In the genomic region with DNA sequence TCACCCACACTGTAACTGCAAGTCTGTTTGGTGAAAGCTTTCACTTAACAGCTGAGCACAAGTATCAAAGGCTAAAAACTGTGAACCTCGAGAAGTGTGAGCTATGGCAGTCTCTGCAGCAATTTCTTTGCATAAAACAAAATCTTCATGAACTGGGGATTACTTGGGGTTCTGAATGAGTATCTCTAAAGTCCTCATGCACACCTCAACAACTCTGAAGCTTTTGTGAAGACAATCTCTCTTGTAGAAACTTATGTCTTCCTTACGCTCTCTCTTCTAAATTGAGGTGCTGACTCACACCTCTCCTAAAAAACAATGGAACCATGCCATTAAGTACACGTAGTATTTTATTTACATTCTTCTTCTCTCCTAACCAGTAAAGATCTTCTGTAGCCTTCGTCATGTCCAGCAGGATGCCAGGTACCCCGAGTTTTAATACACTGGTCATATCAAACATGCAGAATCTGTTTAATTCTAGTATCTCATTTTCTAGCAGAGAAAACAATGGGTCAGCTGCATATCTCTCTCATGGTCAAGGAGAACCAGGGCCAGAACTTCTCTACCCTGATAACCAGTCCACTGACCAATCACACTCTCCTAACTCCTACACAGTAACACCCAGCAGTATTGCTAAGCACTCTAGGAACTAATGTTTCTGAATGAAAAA, we compare ENCODE assay signal across 10 cellular contexts.
DNase-seq lines count a peak whose midpoint lies in the region; ATAC-seq and TF ChIP-seq lines count a peak whose summit lies in the region.
"Had no signal": no experiment of that assay in that cellular context is flagged by ENCODE, and none has a peak within 500 bp of the region (broad histone marks: within the 10 kb centered on the region; RNA-seq: fewer than 3 reads in every experiment).

No MANE protein-coding gene starts in this region.

- no peak for TF ChIP-seq CTCF in epithelial cell of esophagus (IDR thresholded peaks at IDR 0.05; ENCODE audit: insufficient read depth, low read depth, low read length, missing control alignments)
- no peak for TF ChIP-seq CTCF in omental fat pad (IDR thresholded peaks at IDR 0.05)

- H3K4me3 ChIP-seq in epithelial cell of esophagus (ENCODE audit: low read length) = no peak overlapping the region
- H3K4me3 ChIP-seq: dorsolateral prefrontal cortex had no signal

- peak; percentile 19 for DNase-seq in GM03348 (ENCODE audit: low spot score)
- peak; percentile 41 for DNase-seq in RPMI7951 (ENCODE audit: low read depth)
- DNase-seq in epithelial cell of esophagus (ENCODE audit: low read depth) = peak; percentile 75
- DNase-seq in omental fat pad (ENCODE audit: low spot score) = no peak
- no peak for DNase-seq in HK-2 (ENCODE audit: unreplicated experiment)
- DNase-seq in SKM-1 (lab: John Stamatoyannopoulos, UW; ENCODE audit: unreplicated experiment) = no peak
- DNase-seq in NCI-H187 treated with DMSO at 0.1 percent for 48 hours (lab: John Stamatoyannopoulos, UW) = no peak
- DNase-seq: activated T-cell treated with anti-CD3 and anti-CD28 coated beads for 4 hours, dorsolateral prefrontal cortex had no signal

- ATAC-seq in omental fat pad (ENCODE audit: low FRiP score) (peak; percentile 48), HG02885 (IDR thresholded peaks at IDR 0.05; ENCODE audit: poor library complexity, unreplicated experiment) (no peak)

Comparison
In these comparisons a context has a peak if more than half of its experiments do, and no peak if none do; other contexts are left out.
1. DNase-seq: peak in GM03348 (single experiment), RPMI7951 (single experiment) and epithelial cell of esophagus (single experiment); none in omental fat pad (single experiment), HK-2 (single experiment), SKM-1 (single experiment) and NCI-H187 treated with DMSO at 0.1 percent for 48 hours (single experiment).